ENCODE assay signal across 1 cellular context in genomic region chr17:66952681-66953638, GRCh38.
TF ChIP-seq lines count a peak whose summit lies in the region.

No MANE protein-coding gene starts in this region.

TF ChIP-seq in WTC11, 78 proteins besides CTCF, POLR2A, EP300 and RAD21 (continued from another document):
- TF ChIP-seq STAT6 (CRISPR knock-in tag; conservative IDR thresholded peaks at IDR 0.05; ENCODE audit: low read depth) (no peak), FOXP4 (CRISPR knock-in tag; IDR thresholded peaks at IDR 0.05) (no peak), ZNF512 (CRISPR knock-in tag; IDR thresholded peaks at IDR 0.05; ENCODE audit: borderline replicate concordance) (no peak), NFATC4 (CRISPR knock-in tag; IDR thresholded peaks at IDR 0.05) (no peak)
